In genomic region chr1:35605071-35605881, GRCh38 we compare ENCODE assay signal across 23 cellular contexts. TPM values are rescaled to one million over a fixed set of nuclear protein-coding genes. Genes with fewer than 3 reads are reported as not detected.
DNase-seq lines count a peak whose midpoint lies in the region; ATAC-seq and TF ChIP-seq lines count a peak whose summit lies in the region.
"Had no signal": no experiment of that assay in that cellular context is flagged by ENCODE, and none has a peak within 500 bp of the region (broad histone marks: within the 10 kb centered on the region; RNA-seq: fewer than 3 reads in every experiment).

No MANE protein-coding gene starts in this region.

- H2BK120ac ChIP-seq in H9 (ENCODE audit: low read depth, low read length, poor library complexity, severe bottlenecking): no peak overlapping the region
- H2BK120ac ChIP-seq in trophoblast cell (ENCODE audit: insufficient read depth, low read length, poor library complexity): peak overlapping the region; percentile 85

- H3K27ac ChIP-seq in H9 (ENCODE audit: insufficient read length, low read depth, low read length) (no peak overlapping the region), trophoblast cell (ENCODE audit: low read depth, low read length) (peak overlapping the region; percentile 93), foreskin keratinocyte (no peak overlapping the region)
- H3K27ac ChIP-seq: adrenal gland, lower lobe of right lung, skin epidermis, stomach had no signal

- H3K56ac ChIP-seq in H9 (ENCODE audit: insufficient read length, low read depth, low read length): no peak overlapping the region

- no peak overlapping the region for H2BK12ac ChIP-seq in H9 (ENCODE audit: insufficient read length, low read depth, low read length)
- peak overlapping the region; percentile 73 for H2BK12ac ChIP-seq in trophoblast cell (ENCODE audit: low read length)

- ATAC-seq in SK-N-SH treated with all-trans-retinoic acid at 6 μM for 48 hours (peak; percentile 70), foreskin keratinocyte (no peak), HG03095 (IDR thresholded peaks at IDR 0.05; ENCODE audit: unreplicated experiment) (no peak), GM18502 (IDR thresholded peaks at IDR 0.05; ENCODE audit: poor library complexity, unreplicated experiment) (no peak)
- ATAC-seq: activated T-helper 17 cell treated with anti-CD3 and anti-CD28 coated beads, Interleukin-2, amount 50 U/mL, for 72 hours; effector memory CD8-positive, alpha-beta T cell; lower lobe of right lung had no signal

- H3K36me3 Mint-ChIP-seq in H9 (ENCODE audit: insufficient read depth in 1 of 3, low read depth in 3 of 3): peaks cover 30 to 73% (median 59%) of the 10 kb centered on the region in 3 experiments

- H3K9ac ChIP-seq in H9 (ENCODE audit: extremely low read depth, insufficient read length, low read length): no peak overlapping the region
- H3K9ac ChIP-seq in trophoblast cell (ENCODE audit: low read length): peak overlapping the region; percentile 1

- H3K23me2 ChIP-seq in H9 (ENCODE audit: insufficient read length, low read depth, low read length, poor library complexity, severe bottlenecking): no peaks in the 10 kb centered on the region

- H3K9me3 Mint-ChIP-seq in H9: no peaks in the 10 kb centered on the region
- H3K9me3 Mint-ChIP-seq: activated T-helper 17 cell treated with anti-CD3 and anti-CD28 coated beads, Interleukin-2, amount 50 U/mL, for 72 hours; effector memory CD8-positive, alpha-beta T cell had no signal

- no CpG with 5 or more reads among the region's 6 CpGs for WGBS in H9 (ENCODE audit: extremely low coverage, insufficient read length, low lambda C conversion rate)
- WGBS in trophoblast cell (ENCODE audit: extremely low coverage, insufficient coverage, insufficient read length): no CpG with 5 or more reads among the region's 6 CpGs

- H3K4ac ChIP-seq in H9 (ENCODE audit: low read depth, low read length) (no peak overlapping the region), trophoblast cell (ENCODE audit: low read depth, low read length) (peak overlapping the region; percentile 60)

- no peak for TF ChIP-seq CTCF in H9 (conservative IDR thresholded peaks at IDR 0.05)
- no peak for TF ChIP-seq CTCF in foreskin keratinocyte (conservative IDR thresholded peaks at IDR 0.05)

- H3K79me2 ChIP-seq in H9 (ENCODE audit: insufficient read depth, low read length): no peaks in the 10 kb centered on the region
- no peaks in the 10 kb centered on the region for H3K79me2 ChIP-seq in trophoblast cell (ENCODE audit: control insufficient read depth, insufficient read depth, low read length, poor library complexity)

- H4K8ac ChIP-seq in H9 (replicated peaks; ENCODE audit: insufficient read length, low read depth, low read length) (no peak overlapping the region), trophoblast cell (ENCODE audit: low read depth, low read length) (peak overlapping the region; percentile 81)

- H2BK15ac ChIP-seq in H9 (ENCODE audit: low read depth, low read length): no peak overlapping the region

- H3K4me3 ChIP-seq in trophoblast cell (ENCODE audit: low read depth, low read length): no peak overlapping the region
- H3K4me3 ChIP-seq: adrenal gland, lower lobe of right lung, skin epidermis, stomach had no signal

- H3K4me2 ChIP-seq in H9 (ENCODE audit: insufficient read depth, insufficient read length, low read length) (no peak overlapping the region), trophoblast cell (ENCODE audit: low read length) (peak overlapping the region; percentile 50)

- no peak overlapping the region for H2BK20ac ChIP-seq in H9 (ENCODE audit: low read depth, low read length, poor library complexity, severe bottlenecking)

- H3K9me3 ChIP-seq in H9 (ENCODE audit: control insufficient read depth, low read depth, low read length): no peaks in the 10 kb centered on the region
- H3K9me3 ChIP-seq in trophoblast cell (ENCODE audit: insufficient read depth, low read depth, low read length): no peaks in the 10 kb centered on the region
- H3K9me3 ChIP-seq: adrenal gland, lower lobe of right lung, stomach had no signal

- H3K27me3 Mint-ChIP-seq in H9 (ENCODE audit: low read depth): no peaks in the 10 kb centered on the region
- H3K27me3 Mint-ChIP-seq: activated T-helper 17 cell treated with anti-CD3 and anti-CD28 coated beads, Interleukin-2, amount 50 U/mL, for 72 hours; B cell; effector memory CD8-positive, alpha-beta T cell had no signal

- no peak overlapping the region for H3K4me3 Mint-ChIP-seq in H9
- H3K4me3 Mint-ChIP-seq: activated T-helper 17 cell treated with anti-CD3 and anti-CD28 coated beads, Interleukin-2, amount 50 U/mL, for 72 hours; B cell; effector memory CD8-positive, alpha-beta T cell had no signal

- no peak overlapping the region for H2AFZ ChIP-seq in H9 (ENCODE audit: low read length)
- H2AFZ ChIP-seq in trophoblast cell (ENCODE audit: insufficient read depth, low read length, poor library complexity): no peak overlapping the region

- H3K4me1 ChIP-seq in H9 (ENCODE audit: insufficient read depth, low read length) (no peaks in the 10 kb centered on the region), trophoblast cell (ENCODE audit: control insufficient read depth in 1 of 2, insufficient read depth in 2 of 2, low read length in 2 of 2) (peaks cover 24 to 25% of the 10 kb centered on the region in 2 experiments), foreskin keratinocyte (no peaks in the 10 kb centered on the region)
- H3K4me1 ChIP-seq: adrenal gland, lower lobe of right lung, stomach had no signal

- H3K27ac Mint-ChIP-seq in H9: peak overlapping the region in 2 of 3 experiments; percentile 4 to 56; a peak in 2 of 7 replicates
- H3K27ac Mint-ChIP-seq: B cell had no signal

- H3K18ac ChIP-seq in H9 (ENCODE audit: insufficient read length, low read depth, low read length) (no peak overlapping the region), trophoblast cell (ENCODE audit: low read length) (peak overlapping the region; percentile 68)

- H4K20me1 ChIP-seq in H9 (ENCODE audit: control insufficient read depth, insufficient read depth, insufficient read length): no peaks in the 10 kb centered on the region

- H3K79me1 ChIP-seq in H9 (ENCODE audit: insufficient read depth, low read depth, low read length, poor library complexity, severe bottlenecking) (no peaks in the 10 kb centered on the region), trophoblast cell (ENCODE audit: low read length) (peaks cover 19% of the 10 kb centered on the region)

- H4K5ac ChIP-seq in H9 (ENCODE audit: insufficient read length, low read depth, low read length): no peak overlapping the region

- H3K27me3 ChIP-seq in H9 (ENCODE audit: insufficient read depth, low read length) (no peaks in the 10 kb centered on the region), trophoblast cell (ENCODE audit: insufficient read depth, low read length) (no peaks in the 10 kb centered on the region), foreskin keratinocyte (no peaks in the 10 kb centered on the region)
- H3K27me3 ChIP-seq: adrenal gland, stomach had no signal

- peaks cover 0 to 10% of the 10 kb centered on the region in 2 experiments; a peak in 2 of 4 replicates for H3K4me1 Mint-ChIP-seq in H9
- H3K4me1 Mint-ChIP-seq: activated T-helper 17 cell treated with anti-CD3 and anti-CD28 coated beads, Interleukin-2, amount 50 U/mL, for 72 hours had no signal

- no peak overlapping the region for H4K91ac ChIP-seq in H9 (ENCODE audit: insufficient read length, low read depth, low read length)
- H4K91ac ChIP-seq in trophoblast cell (ENCODE audit: low read depth, low read length): peak overlapping the region; percentile 88

- H3K14ac ChIP-seq in H9 (ENCODE audit: insufficient read depth, low read length) (no peak overlapping the region), trophoblast cell (ENCODE audit: low read length) (peak overlapping the region; percentile 84)

- no peak for DNase-seq in H9
- peak; percentile 15 for DNase-seq in fibroblast of peridontal ligament (ENCODE audit: extremely low read depth)
- no peak for DNase-seq in trophoblast cell
- no peak for DNase-seq in foreskin keratinocyte
- no peak for DNase-seq in activated CD8-positive, alpha-beta memory T cell treated with anti-CD3 and anti-CD28 coated beads, Interleukin-2, amount 50 U/mL, for 48 hours
- DNase-seq: effector memory CD8-positive, alpha-beta T cell; GDM1; HCEC 1CT; lower lobe of right lung; NCI-H1417 treated with DMSO at 0.1 percent for 48 hours; NCI-H82; posterior cingulate gyrus; stomach; T-helper 9 cell had no signal

- no peak overlapping the region for H3T11ph ChIP-seq in H9 (ENCODE audit: low read length)

- no peak overlapping the region for H4K12ac ChIP-seq in trophoblast cell (ENCODE audit: low read depth, low read length)

- H3K23ac ChIP-seq in H9 (ENCODE audit: insufficient read length, low read depth, low read length): no peak overlapping the region
- no peak overlapping the region for H3K23ac ChIP-seq in trophoblast cell (ENCODE audit: low read length)

- peaks cover 13 to 26% of the 10 kb centered on the region in 2 experiments for H3K36me3 ChIP-seq in trophoblast cell (ENCODE audit: control insufficient read depth in 1 of 2, insufficient read depth in 2 of 2, low read length in 2 of 2)

- H2BK5ac ChIP-seq in H9 (ENCODE audit: insufficient read length, low read length) (no peak overlapping the region), trophoblast cell (ENCODE audit: low read depth, low read length, poor library complexity) (peak overlapping the region; percentile 88)

- H2AK5ac ChIP-seq in H9 (ENCODE audit: insufficient read length, low read length) (no peak overlapping the region), trophoblast cell (ENCODE audit: low read length) (peak overlapping the region; percentile 39)

TF ChIP-seq in SK-N-SH treated with all-trans-retinoic acid at 6 μM for 48 hours, 23 proteins besides CTCF, POLR2A, EP300 and RAD21:
- TF ChIP-seq OSR1 (CRISPR knock-in tag; IDR thresholded peaks at IDR 0.05) (no peak), ZFP3 (CRISPR knock-in tag; IDR thresholded peaks at IDR 0.05) (no peak), TCF4 (CRISPR knock-in tag; IDR thresholded peaks at IDR 0.05; ENCODE audit: borderline replicate concordance) (no peak), ARNTL (CRISPR knock-in tag; IDR thresholded peaks at IDR 0.05; ENCODE audit: borderline replicate concordance, low read depth) (no peak)

RNA-seq across cellular contexts. Expression of gene TFAP2E, which starts 32.2 kb away (rescaled TPM):
- total RNA-seq in H9 (2021) (0.70 and 0.75 TPM in 2 replicates), foreskin keratinocyte (0.18 and 0.31 TPM in 2 replicates)
- polyA plus RNA-seq in trophoblast cell (2013): 3.7 and 4.0 TPM in 2 replicates
- polyA plus RNA-seq in foreskin keratinocyte: 0.32 and 0.33 TPM in 2 replicates
- total RNA-seq: myocyte, urinary bladder had no signal

RNA-seq across cellular contexts. Expression of gene PSMB2, which starts 36.0 kb away (rescaled TPM):
- 86.0 and 93.1 TPM in 2 replicates for total RNA-seq in H9 (2021)
- polyA plus RNA-seq in trophoblast cell (2013): 186 and 201 TPM in 2 replicates
- total RNA-seq in foreskin keratinocyte: 91.0 and 101 TPM in 2 replicates
- 129 and 145 TPM in 2 replicates for polyA plus RNA-seq in foreskin keratinocyte

RNA-seq across cellular contexts. Expression of gene NCDN, which starts 47.7 kb away (rescaled TPM):
- total RNA-seq in H9 (2021): 44.2 and 48.4 TPM in 2 replicates
- 9.3 and 9.4 TPM in 2 replicates for polyA plus RNA-seq in trophoblast cell (2013)
- total RNA-seq in foreskin keratinocyte: 14.3 and 15.5 TPM in 2 replicates
- 10.7 TPM in 2 replicates for polyA plus RNA-seq in foreskin keratinocyte

RNA-seq across cellular contexts. Expression of gene KIAA0319L, which starts 48.1 kb away (rescaled TPM):
- total RNA-seq in H9 (2021): 44.2 and 46.4 TPM in 2 replicates
- polyA plus RNA-seq in trophoblast cell (2013): 30.4 and 30.6 TPM in 2 replicates
- 18.8 and 19.9 TPM in 2 replicates for total RNA-seq in foreskin keratinocyte
- polyA plus RNA-seq in foreskin keratinocyte: 6.8 and 8.0 TPM in 2 replicates
